In genomic region chr16:23947838-23948237, GRCh38 we compare ENCODE assay signal across 18 cellular contexts.
DNase-seq lines count a peak whose midpoint lies in the region; ATAC-seq and TF ChIP-seq lines count a peak whose summit lies in the region.
"Had no signal": no experiment of that assay in that cellular context is flagged by ENCODE, and none has a peak within 500 bp of the region (broad histone marks: within the 10 kb centered on the region; RNA-seq: fewer than 3 reads in every experiment).

No MANE protein-coding gene starts in this region.

- no peaks in the 10 kb centered on the region for H3K27me3 Mint-ChIP-seq in T-helper 2 cell treated with Interferon-gamma antibody and Interleukin-4, amounts not matched to agents 5 μg/mL and 100 μg/mL, for 36 hours (ENCODE audit: low read depth)
- H3K27me3 Mint-ChIP-seq in IgD-negative memory B cell (no peaks in the 10 kb centered on the region), memory B cell (no peaks in the 10 kb centered on the region), progenitor cell of endocrine pancreas (peaks cover 88% of the 10 kb centered on the region)
- no peaks in the 10 kb centered on the region for H3K27me3 Mint-ChIP-seq in activated CD4-positive, alpha-beta memory T cell treated with anti-CD3 and anti-CD28 coated beads, Interleukin-2, amount 10 ng/mL, durations not matched to agents 7 days and 5 days

- ATAC-seq in memory B cell (ENCODE audit: low read depth), result no peak
- no peak for ATAC-seq in GM18909 (IDR thresholded peaks at IDR 0.05; ENCODE audit: poor library complexity, unreplicated experiment)
- ATAC-seq: A549, left lung, Right ventricle myocardium inferior had no signal

- H3K4me3 Mint-ChIP-seq in T-helper 2 cell treated with Interferon-gamma antibody and Interleukin-4, amounts not matched to agents 5 μg/mL and 100 μg/mL, for 36 hours, result no peak overlapping the region
- H3K4me3 Mint-ChIP-seq in IgD-negative memory B cell, result peak overlapping the region in 2 of 4 donors; percentile 3 to 23
- H3K4me3 Mint-ChIP-seq in activated CD4-positive, alpha-beta memory T cell treated with anti-CD3 and anti-CD28 coated beads, Interleukin-2, amount 10 ng/mL, durations not matched to agents 7 days and 5 days, result no peak overlapping the region
- H3K4me3 Mint-ChIP-seq in memory B cell, result peak overlapping the region; percentile 21
- no peak overlapping the region for H3K4me3 Mint-ChIP-seq in progenitor cell of endocrine pancreas (ENCODE audit: low read depth)
- H3K4me3 Mint-ChIP-seq: CD14-positive monocyte had no signal

- no peak for DNase-seq in T-helper 2 cell treated with Interferon-gamma antibody and Interleukin-4, amounts not matched to agents 5 μg/mL and 100 μg/mL, for 36 hours (ENCODE audit: low spot score)
- DNase-seq in T-helper 2 cell (no peak), memory B cell (ENCODE audit: low spot score in 2 of 2) (no peak), progenitor cell of endocrine pancreas (ENCODE audit: low spot score, unreplicated experiment) (no peak), NCI-H446 (lab: John Stamatoyannopoulos, UW) (no peak)
- DNase-seq in activated CD4-positive, alpha-beta memory T cell treated with anti-CD3 and anti-CD28 coated beads, Interleukin-2, amount 10 ng/mL, durations not matched to agents 7 days and 5 days, result no peak
- DNase-seq: aorta, cerebellar nuclear complex, glutamatergic neuron, left lung, MM.1S, NCI-H187 treated with DMSO at 0.1 percent for 48 hours, NCI-H510A had no signal

- H3K4me1 Mint-ChIP-seq in T-helper 2 cell treated with Interferon-gamma antibody and Interleukin-4, amounts not matched to agents 5 μg/mL and 100 μg/mL, for 36 hours (ENCODE audit: low read depth), result peaks cover 51% of the 10 kb centered on the region
- H3K4me1 Mint-ChIP-seq in IgD-negative memory B cell (peaks cover 59 to 82% (median 73%) of the 10 kb centered on the region in 3 donors), memory B cell (peaks cover 75% of the 10 kb centered on the region), progenitor cell of endocrine pancreas (ENCODE audit: low read depth) (peaks cover 2% of the 10 kb centered on the region)
- H3K4me1 Mint-ChIP-seq in activated CD4-positive, alpha-beta memory T cell treated with anti-CD3 and anti-CD28 coated beads, Interleukin-2, amount 10 ng/mL, durations not matched to agents 7 days and 5 days, result peaks cover 71% of the 10 kb centered on the region

- peak overlapping the region; percentile 21 for H3K27ac Mint-ChIP-seq in T-helper 2 cell treated with Interferon-gamma antibody and Interleukin-4, amounts not matched to agents 5 μg/mL and 100 μg/mL, for 36 hours
- H3K27ac Mint-ChIP-seq in IgD-negative memory B cell, result peak overlapping the region in 2 of 3 donors; percentile 69 to 90
- H3K27ac Mint-ChIP-seq in activated CD4-positive, alpha-beta memory T cell treated with anti-CD3 and anti-CD28 coated beads, Interleukin-2, amount 10 ng/mL, durations not matched to agents 7 days and 5 days, result peak overlapping the region; percentile 73
- H3K27ac Mint-ChIP-seq in memory B cell, result peak overlapping the region; percentile 89
- H3K27ac Mint-ChIP-seq in progenitor cell of endocrine pancreas, result no peak overlapping the region

- no peaks in the 10 kb centered on the region for H3K9me3 Mint-ChIP-seq in T-helper 2 cell treated with Interferon-gamma antibody and Interleukin-4, amounts not matched to agents 5 μg/mL and 100 μg/mL, for 36 hours
- no peaks in the 10 kb centered on the region for H3K9me3 Mint-ChIP-seq in IgD-negative memory B cell
- H3K9me3 Mint-ChIP-seq in activated CD4-positive, alpha-beta memory T cell treated with anti-CD3 and anti-CD28 coated beads, Interleukin-2, amount 10 ng/mL, durations not matched to agents 7 days and 5 days, result no peaks in the 10 kb centered on the region
- no peaks in the 10 kb centered on the region for H3K9me3 Mint-ChIP-seq in memory B cell
- H3K9me3 Mint-ChIP-seq in progenitor cell of endocrine pancreas (ENCODE audit: low read depth), result no peaks in the 10 kb centered on the region

- TF ChIP-seq CTCF in progenitor cell of endocrine pancreas (IDR thresholded peaks at IDR 0.05; ENCODE audit: unreplicated experiment), result no peak

- peaks cover 4% of the 10 kb centered on the region for H3K36me3 Mint-ChIP-seq in T-helper 2 cell treated with Interferon-gamma antibody and Interleukin-4, amounts not matched to agents 5 μg/mL and 100 μg/mL, for 36 hours (ENCODE audit: low read depth)
- H3K36me3 Mint-ChIP-seq in IgD-negative memory B cell (peaks cover 7% of the 10 kb centered on the region), memory B cell (peaks cover 22% of the 10 kb centered on the region), progenitor cell of endocrine pancreas (ENCODE audit: insufficient read depth) (no peaks in the 10 kb centered on the region)
- H3K36me3 Mint-ChIP-seq in activated CD4-positive, alpha-beta memory T cell treated with anti-CD3 and anti-CD28 coated beads, Interleukin-2, amount 10 ng/mL, durations not matched to agents 7 days and 5 days (ENCODE audit: low read depth), result peaks cover 4% of the 10 kb centered on the region

- POLR2A ChIA-PET in activated CD4-positive, alpha-beta memory T cell treated with anti-CD3 and anti-CD28 coated beads, Interleukin-2, amount 10 ng/mL, durations not matched to agents 7 days and 5 days (lab: Charles Lee), result interaction anchor here (1.1 kb wide), 1 partner anchor 84 kb away, joined by 4 read pairs; no protein-coding TSS in a partner anchor

- CTCF ChIA-PET in activated CD4-positive, alpha-beta memory T cell treated with anti-CD3 and anti-CD28 coated beads, Interleukin-2, amount 10 ng/mL, durations not matched to agents 7 days and 5 days (lab: Charles Lee), result no interaction called here
